16 cellular contexts compared by ENCODE assay signal in genomic region chr12:110667671-110668070, GRCh38.
"Had no signal": no experiment of that assay in that cellular context is flagged by ENCODE, and none has a peak within 500 bp of the region (broad histone marks: within the 10 kb centered on the region; RNA-seq: fewer than 3 reads in every experiment).

No MANE protein-coding gene starts in this region.

- H3K9me3 ChIP-seq: gastrocnemius medialis had no signal

- H3K36me3 ChIP-seq: ascending aorta, gastrocnemius medialis had no signal

- H3K4me1 ChIP-seq: ascending aorta, gastrocnemius medialis, tibial nerve, vagina had no signal

- H3K27ac Mint-ChIP-seq: activated CD4-positive, alpha-beta T cell treated with anti-CD3 and anti-CD28 coated beads, Interleukin-2, amount 10 ng/mL, durations not matched to agents 7 days and 5 days; stimulated activated effector memory CD8-positive, alpha-beta T cell treated with anti-CD3 and anti-CD28 coated beads, Interleukin-12 subunit alpha, Interleukin-12 subunit beta, amount 100 ng/mL, for 72 hours had no signal

- DNase-seq: activated CD4-positive, alpha-beta T cell treated with anti-CD3 and anti-CD28 coated beads, Interleukin-2, amount 10 ng/mL, durations not matched to agents 7 days and 5 days; activated CD8-positive, alpha-beta memory T cell treated with anti-CD3 and anti-CD28 coated beads, Interleukin-2, amount 50 U/mL, for 48 hours; activated gamma-delta T cell treated with Interleukin-2 at 50 U/mL for 16 hours; dermis blood vessel endothelial cell; gastrocnemius medialis; islet precursor cell; mucosa of descending colon; natural killer cell; retina had no signal

- H3K27me3 ChIP-seq: ascending aorta, gastrocnemius medialis, tibial nerve, vagina had no signal

- H3K36me3 Mint-ChIP-seq: stimulated activated effector memory CD8-positive, alpha-beta T cell treated with anti-CD3 and anti-CD28 coated beads, Interleukin-12 subunit alpha, Interleukin-12 subunit beta, amount 100 ng/mL, for 72 hours had no signal

- FAIRE-seq: bronchial epithelial cell had no signal

- H3K4me3 ChIP-seq: ascending aorta, gastrocnemius medialis, lung, mucosa of descending colon, tibial nerve, vagina had no signal

- H3K27me3 Mint-ChIP-seq: activated CD4-positive, alpha-beta T cell treated with anti-CD3 and anti-CD28 coated beads, Interleukin-2, amount 10 ng/mL, durations not matched to agents 7 days and 5 days had no signal

- H3K9me3 Mint-ChIP-seq: stimulated activated effector memory CD8-positive, alpha-beta T cell treated with anti-CD3 and anti-CD28 coated beads, Interleukin-12 subunit alpha, Interleukin-12 subunit beta, amount 100 ng/mL, for 72 hours had no signal

- H3K4me3 Mint-ChIP-seq: activated CD4-positive, alpha-beta T cell treated with anti-CD3 and anti-CD28 coated beads, Interleukin-2, amount 10 ng/mL, durations not matched to agents 7 days and 5 days had no signal

- H3K27ac ChIP-seq: ascending aorta, epithelial cell of prostate, gastrocnemius medialis, tibial nerve, vagina had no signal

- ATAC-seq: gastrocnemius medialis; mucosa of descending colon; stimulated activated effector memory CD8-positive, alpha-beta T cell treated with anti-CD3 and anti-CD28 coated beads, Interleukin-12 subunit alpha, Interleukin-12 subunit beta, amount 100 ng/mL, for 72 hours had no signal
